In the genomic region with DNA sequence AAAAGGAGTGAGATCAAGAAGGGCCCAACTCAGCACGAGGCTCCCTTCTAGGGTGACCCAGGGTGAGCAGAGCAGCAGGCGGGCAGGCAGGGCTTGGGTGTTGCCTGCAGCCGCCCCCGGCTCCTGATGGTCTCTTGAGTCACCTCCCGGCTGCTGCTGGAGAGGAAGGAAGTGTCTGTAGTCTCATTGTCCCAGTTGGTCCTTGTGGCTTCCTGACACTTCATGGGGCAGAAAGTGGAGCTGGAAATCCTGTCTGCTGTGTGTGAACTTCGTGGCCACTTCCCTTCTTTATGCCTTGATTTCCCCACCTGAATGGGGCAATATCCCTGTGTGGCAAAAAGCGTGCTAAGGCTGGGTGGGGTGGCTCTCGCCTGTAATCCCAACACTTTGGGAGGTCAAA, we compare ENCODE assay signal across 10 cellular contexts. TPM values are rescaled to one million over a fixed set of nuclear protein-coding genes. Genes with fewer than 3 reads are reported as not detected.
DNase-seq lines count a peak whose midpoint lies in the region; ATAC-seq, FAIRE-seq and TF ChIP-seq lines count a peak whose summit lies in the region.
"Had no signal": no experiment of that assay in that cellular context is flagged by ENCODE, and none has a peak within 500 bp of the region (broad histone marks: within the 10 kb centered on the region; RNA-seq: fewer than 3 reads in every experiment).

No MANE protein-coding gene starts in this region.

- in situ Hi-C loops in KBM-7 (cut with MboI; ENCODE audit: low pct_unique_long_range_greater_than_20kb, low sequenced_read_pairs): no loop called here
- in situ Hi-C loops in GM12878 (cut with MboI): no loop called here

- intact Hi-C loops in GM12878 (cut with micrococcal nuclease; ENCODE audit: unreplicated experiment): no loop called here
- intact Hi-C loops in colonic mucosa (cut with DNase I): no loop called here
- intact Hi-C loops in esophagus muscularis mucosa (cut with DNase I): no loop called here

- FAIRE-seq in GM12878 (lab: Jason Lieb, UNC): no peak

- POLR2A ChIA-PET in GM12878 (lab: Charles Lee): interaction anchor here (0.6 to 3.7 kb wide), 2 partner anchors 33 to 311 kb away, joined by 3 to 21 read pairs; no protein-coding TSS in a partner anchor

- peaks cover 40 to 71% (median 56%) of the 10 kb centered on the region in 11 experiments for H4K20me1 ChIP-seq in BLaER1 treated with 17β-estradiol and CSF1 and Interleukin-3, amounts not matched to agents 10 nM and 100 nM
- H4K20me1 ChIP-seq in GM12878 (ENCODE audit: control insufficient read depth, insufficient read depth): 0 out of 2 replicates have a peak, but pooled peaks cover 2% of the 10 kb centered on the region

- no TSS peak for BruUV-seq in GM12878 (replicated peaks; lab: Mats Ljungman, UMichigan)

- H3K9ac ChIP-seq in BLaER1 treated with 17β-estradiol and CSF1 and Interleukin-3, amounts not matched to agents 10 nM and 100 nM: peak overlapping the region; percentile 86 to 100 (median 95)
- H3K9ac ChIP-seq in GM12878 (ENCODE audit: control insufficient read depth, insufficient read depth, low read length) (peak overlapping the region; percentile 15; the same call in 1 of the 2 replicates), colonic mucosa (ENCODE audit: low read depth in 2 of 2, low read length in 2 of 2) (no peak overlapping the region)

- TF ChIP-seq EP300 in GM12878 (IDR thresholded peaks at IDR 0.05; ENCODE audit: borderline replicate concordance in 1 of 2, control insufficient read depth in 1 of 2, low read depth in 2 of 2, low read length in 2 of 2): no peak
- no peak for TF ChIP-seq EP300 in esophagus muscularis mucosa (IDR thresholded peaks at IDR 0.05)

- H3K27ac ChIP-seq in BLaER1 treated with 17β-estradiol and CSF1 and Interleukin-3, amounts not matched to agents 10 nM and 100 nM: peak overlapping the region; percentile 82 to 98 (median 93); a peak in 21 of 22 replicates
- H3K27ac ChIP-seq in GM12878 (ENCODE audit: control insufficient read depth, insufficient read depth) (peak overlapping the region; percentile 43; the same call in 1 of the 2 replicates), colonic mucosa (no peak overlapping the region), esophagus muscularis mucosa (replicated peaks in 1 of 4) (peak overlapping the region in 1 of 4 donors; percentile 8)

- peaks cover 23% of the 10 kb centered on the region for H3K79me2 ChIP-seq in GM12878 (ENCODE audit: control insufficient read depth, insufficient read depth, low read length)

- CTCF ChIA-PET in GM12878 (lab: Yijun Ruan, JAX): interaction anchor here (0.8 to 4.0 kb wide), 5 partner anchors 9 to 62 kb away, joined by 3 to 22 read pairs (median 5); no protein-coding TSS in a partner anchor

- ATAC-seq in GM12878 (peak; percentile 8; the same call in 2 of the 3 replicates), GM19035 (IDR thresholded peaks at IDR 0.05; ENCODE audit: unreplicated experiment) (no peak), HG02981 (IDR thresholded peaks at IDR 0.05; ENCODE audit: unreplicated experiment) (no peak)

- H2AFZ ChIP-seq in GM12878 (ENCODE audit: control insufficient read depth, low read depth, low read length): no peak overlapping the region

- H3K4me2 ChIP-seq in BLaER1 treated with 17β-estradiol and CSF1 and Interleukin-3, amounts not matched to agents 10 nM and 100 nM: peak overlapping the region; percentile 94 to 99 (median 97)
- H3K4me2 ChIP-seq in GM12878 (ENCODE audit: control insufficient read depth, insufficient read depth): peak overlapping the region; percentile 87

- no peak for TF ChIP-seq RAD21 in GM12878 (IDR thresholded peaks at IDR 0.05; ENCODE audit: insufficient read depth, low read depth, low read length)

- DNase-seq in KBM-7 (peak; percentile 64), GM12878 (ENCODE audit: low read depth, low spot score) (no peak), medulla oblongata (ENCODE audit: extremely low spot score) (peak; percentile 51), colonic mucosa (no peak), esophagus muscularis mucosa (ENCODE audit: extremely low spot score) (no peak)

- 41% methylated on average over 8 of the region's 8 CpGs for WGBS in GM12878 (ENCODE audit: insufficient coverage, insufficient replicate concordance, low lambda C conversion rate, missing lambda C conversion rate)
- WGBS in esophagus muscularis mucosa: 47% methylated on average over 5 of the region's 8 CpGs

- RAD21 ChIA-PET in GM12878 (lab: Charles Lee; ENCODE audit: unreplicated experiment): interaction anchor here (0.7 to 1.9 kb wide), 3 partner anchors 17 to 44 kb away, joined by 3 to 7 read pairs (median 3); no protein-coding TSS in a partner anchor

- H3K4me3 ChIP-seq in BLaER1 treated with 17β-estradiol and CSF1 and Interleukin-3, amounts not matched to agents 10 nM and 100 nM: peak overlapping the region; percentile 96 to 100 (median 99); a peak in 19 of 20 replicates
- peak overlapping the region; percentile 32; the same call in 1 of the 2 replicates for H3K4me3 ChIP-seq in GM12878
- no peak overlapping the region for H3K4me3 ChIP-seq in colonic mucosa
- H3K4me3 ChIP-seq in esophagus muscularis mucosa: peak overlapping the region in 1 of 4 donors; percentile 83

- peaks cover 42 to 64% (median 54%) of the 10 kb centered on the region in 11 experiments for H3K36me3 ChIP-seq in BLaER1 treated with 17β-estradiol and CSF1 and Interleukin-3, amounts not matched to agents 10 nM and 100 nM
- H3K36me3 ChIP-seq in GM12878 (ENCODE audit: control insufficient read depth in 2 of 2, insufficient read depth in 2 of 2, low read length in 1 of 2) (peaks cover 9 to 24% of the 10 kb centered on the region in 2 experiments; a peak in 3 of 4 replicates), colonic mucosa (peaks cover 3% of the 10 kb centered on the region), esophagus muscularis mucosa (peaks cover 23 to 42% (median 38%) of the 10 kb centered on the region in 4 donors)

- TF ChIP-seq POLR2A in GM12878 (IDR thresholded peaks at IDR 0.05; ENCODE audit: low read depth, low read length): no peak
- TF ChIP-seq POLR2A in esophagus muscularis mucosa (IDR thresholded peaks at IDR 0.05; ENCODE audit: low read depth): no peak

- SMC1A ChIA-PET in GM12878 (lab: Charles Lee; ENCODE audit: uncharacterized antibody, unreplicated experiment): interaction anchor here (0.6 to 7.6 kb wide), 6 partner anchors 17 to 61 kb away, joined by 3 to 91 read pairs (median 3); a partner anchor contains a TSS

- H3K4me1 ChIP-seq in BLaER1 treated with 17β-estradiol and CSF1 and Interleukin-3, amounts not matched to agents 10 nM and 100 nM: peaks cover 64 to 84% (median 73%) of the 10 kb centered on the region in 10 experiments
- H3K4me1 ChIP-seq in GM12878 (ENCODE audit: control insufficient read depth, insufficient read depth, low read length): peaks cover 27% of the 10 kb centered on the region
- H3K4me1 ChIP-seq in colonic mucosa: peaks cover 3% of the 10 kb centered on the region
- H3K4me1 ChIP-seq in esophagus muscularis mucosa: peaks cover 48 to 63% (median 60%) of the 10 kb centered on the region in 4 donors

- TF ChIP-seq CTCF in GM12878 (IDR thresholded peaks at IDR 0.05 in 2 of 3, conservative IDR thresholded peaks at IDR 0.05 in 1 of 3; ENCODE audit: control insufficient read depth in 2 of 3, extremely low read depth in 1 of 3, insufficient read depth in 1 of 3, low read depth in 3 of 3, low read length in 3 of 3) (no peak), colonic mucosa (IDR thresholded peaks at IDR 0.05) (no peak), esophagus muscularis mucosa (IDR thresholded peaks at IDR 0.05) (no peak)

- peaks cover 0 to 4% (median 0%) of the 10 kb centered on the region in 11 experiments; a peak in 1 of 22 replicates for H3K9me3 ChIP-seq in BLaER1 treated with 17β-estradiol and CSF1 and Interleukin-3, amounts not matched to agents 10 nM and 100 nM (replicated peaks in 1 of 11)
- H3K9me3 ChIP-seq in GM12878 (replicated peaks; ENCODE audit: control insufficient read depth, insufficient read depth, low read length) (no peaks in the 10 kb centered on the region), colonic mucosa (no peaks in the 10 kb centered on the region), esophagus muscularis mucosa (no peaks in the 10 kb centered on the region)
- H3K9me3 ChIP-seq: tibial nerve had no signal

- H3K27me3 ChIP-seq in BLaER1 treated with 17β-estradiol and CSF1 and Interleukin-3, amounts not matched to agents 10 nM and 100 nM: no peaks in the 10 kb centered on the region
- H3K27me3 ChIP-seq in GM12878 (replicated peaks in 1 of 2; ENCODE audit: control insufficient read depth in 2 of 2, insufficient read depth in 2 of 2, low read length in 1 of 2): no peaks in the 10 kb centered on the region
- no peaks in the 10 kb centered on the region for H3K27me3 ChIP-seq in colonic mucosa
- H3K27me3 ChIP-seq in esophagus muscularis mucosa: no peaks in the 10 kb centered on the region
- H3K27me3 ChIP-seq: tibial nerve had no signal

RNA-seq across cellular contexts. Expression of a gene that starts 2.5 kb away (rescaled TPM):
- 18.5 and 19.7 TPM in 2 replicates for total RNA-seq in GM12878 (2013; cell fraction: nucleolus; rRNA removed)
- 13.8 and 14.6 TPM in 2 replicates for total RNA-seq in GM12878 (2014; rRNA removed)
- 6.4 and 6.6 TPM in 2 replicates for total RNA-seq in GM12878 (2014; rRNA removed; fragmentation: Illumina TruSeq; extraction: Trizol)
- total RNA-seq in GM12878 (2021): 63.9 and 65.3 TPM in 2 replicates
- 14.1 TPM for polyA plus RNA-seq in GM12878 (2011; ENCODE audit: low read depth)
- 1.9 and 6.6 TPM in 2 replicates for polyA plus RNA-seq in GM12878 (2011; rRNA removed)
- 17.1 and 17.3 TPM in 2 replicates for polyA plus RNA-seq in GM12878 (2011; cell fraction: cytosol; rRNA removed)
- polyA plus RNA-seq in GM12878 (2011; cell fraction: nucleus; rRNA removed): 26.6 and 44.9 TPM in 2 replicates
- polyA plus RNA-seq in GM12878 (2012): 60.1 and 64.9 TPM in 2 replicates
- 2.9 and 16.8 TPM in 2 replicates for polyA plus RNA-seq in GM12878 (2014; fragmentation: Illumina TruSeq; extraction: Trizol)
- 1 to 10 TPM; 2.1 to 3.4 TPM for polyA plus RNA-seq in GM12878 (2014; fragmentation: Nextera tagmentation; extraction: Ambion mirVana)
- polyA plus RNA-seq in GM12878 (2014; rRNA removed): 15.5 and 22.2 TPM in 2 replicates
- polyA plus RNA-seq in GM12878 (2016; fragmentation: Nextera tagmentation; extraction: Ambion mirVana): 10 to 100 TPM; 26.5 to 31.8 TPM
- polyA minus RNA-seq in GM12878 (2011; rRNA and poly(A)+ RNA removed): 34.7 and 45.5 TPM in 2 replicates
- polyA minus RNA-seq in GM12878 (2011; cell fraction: cytosol; rRNA and poly(A)+ RNA removed): 41.9 and 52.7 TPM in 2 replicates
- polyA minus RNA-seq in GM12878 (2011; cell fraction: nucleus; rRNA and poly(A)+ RNA removed): 9.9 and 19.7 TPM in 2 replicates
- 10 to 100 TPM; 48.1 to 57.1 TPM for total RNA-seq in colonic mucosa
- total RNA-seq in esophagus muscularis mucosa: 10 to 100 TPM; 24.1 to 50.9 (median 35.9) TPM

RNA-seq across cellular contexts. Expression of a gene that starts 29.5 kb away (rescaled TPM):
- 133 and 141 TPM in 2 replicates for total RNA-seq in GM12878 (2013; cell fraction: nucleolus; rRNA removed)
- total RNA-seq in GM12878 (2014; rRNA removed) (24.3 and 25.2 TPM in 2 replicates), GM12878 (2014; rRNA removed; fragmentation: Illumina TruSeq; extraction: Trizol) (12.2 and 12.5 TPM in 2 replicates), GM12878 (2021) (36.9 and 45.8 TPM in 2 replicates), colonic mucosa (1 to 10 TPM; 3.9 to 9.2 TPM), esophagus muscularis mucosa (1 to 10 TPM; 1.6 to 2.9 (median 1.9) TPM)
- 10.8 TPM for polyA plus RNA-seq in GM12878 (2011; ENCODE audit: low read depth)
- polyA plus RNA-seq in GM12878 (2011; rRNA removed) (4.3 and 7.2 TPM in 2 replicates), GM12878 (2014; fragmentation: Illumina TruSeq; extraction: Trizol) (6.9 and 11.7 TPM in 2 replicates), GM12878 (2014; fragmentation: Nextera tagmentation; extraction: Ambion mirVana) (under 1 TPM; 0.14 to 0.73 TPM), GM12878 (2014; rRNA removed) (19.2 and 22.7 TPM in 2 replicates), GM12878 (2016; fragmentation: Nextera tagmentation; extraction: Ambion mirVana) (10 to 100 TPM; 24.4 to 28.4 TPM)
- polyA plus RNA-seq in GM12878 (2011; cell fraction: cytosol; rRNA removed): 8.2 and 10.2 TPM in 2 replicates
- polyA plus RNA-seq in GM12878 (2011; cell fraction: nucleus; rRNA removed): 57.4 and 76.4 TPM in 2 replicates
- polyA plus RNA-seq in GM12878 (2012): 24.4 and 28.1 TPM in 2 replicates
- polyA minus RNA-seq in GM12878 (2011; rRNA and poly(A)+ RNA removed): 30.5 and 47.3 TPM in 2 replicates
- 11.3 and 13.5 TPM in 2 replicates for polyA minus RNA-seq in GM12878 (2011; cell fraction: cytosol; rRNA and poly(A)+ RNA removed)
- polyA minus RNA-seq in GM12878 (2011; cell fraction: nucleus; rRNA and poly(A)+ RNA removed): 62.5 and 90.0 TPM in 2 replicates
- total RNA-seq: myocyte had no signal

RNA-seq across cellular contexts. Expression of a gene that starts 33.7 kb away (rescaled TPM):
- total RNA-seq in GM12878 (2013; cell fraction: nucleolus; rRNA removed): 0.07 and 0.35 TPM in 2 replicates
- under 0.01 and 0.17 TPM in 2 replicates for total RNA-seq in GM12878 (2014; rRNA removed)
- total RNA-seq in GM12878 (2014; rRNA removed; fragmentation: Illumina TruSeq; extraction: Trizol): 0.04 and 0.05 TPM in 2 replicates
- total RNA-seq in GM12878 (2021): 0.08 and 0.48 TPM in 2 replicates
- 0.08 TPM for polyA plus RNA-seq in GM12878 (2011; ENCODE audit: low read depth)
- 0.10 and 0.12 TPM in 2 replicates for polyA plus RNA-seq in GM12878 (2011; rRNA removed)
- 0.08 and 0.10 TPM in 2 replicates for polyA plus RNA-seq in GM12878 (2011; cell fraction: cytosol; rRNA removed)
- polyA plus RNA-seq in GM12878 (2011; cell fraction: nucleus; rRNA removed): 0.31 and 0.79 TPM in 2 replicates
- polyA plus RNA-seq in GM12878 (2012): 0.22 and 0.24 TPM in 2 replicates
- 0.05 and 0.18 TPM in 2 replicates for polyA plus RNA-seq in GM12878 (2014; fragmentation: Illumina TruSeq; extraction: Trizol)
- polyA plus RNA-seq in GM12878 (2014; fragmentation: Nextera tagmentation; extraction: Ambion mirVana): under 1 TPM in 1 of 2 experiments, not detected in 1; under 0.01 TPM
- 0.09 and 0.13 TPM in 2 replicates for polyA plus RNA-seq in GM12878 (2014; rRNA removed)
- polyA plus RNA-seq in GM12878 (2016; fragmentation: Nextera tagmentation; extraction: Ambion mirVana): under 1 TPM; 0.16 to 0.23 TPM
- 0.07 and 0.10 TPM in 2 replicates for polyA minus RNA-seq in GM12878 (2011; rRNA and poly(A)+ RNA removed)
- not detected in 2 replicates for polyA minus RNA-seq in GM12878 (2011; cell fraction: cytosol; rRNA and poly(A)+ RNA removed)
- 0.29 and 0.36 TPM in 2 replicates for polyA minus RNA-seq in GM12878 (2011; cell fraction: nucleus; rRNA and poly(A)+ RNA removed)
- under 1 TPM; 0.29 to 0.62 TPM for total RNA-seq in colonic mucosa
- total RNA-seq in esophagus muscularis mucosa: under 1 TPM; under 0.01 to 0.23 (median 0.18) TPM

Comparison
In these comparisons a context has a peak if more than half of its experiments do, and no peak if none do; other contexts are left out.
1. H3K9ac ChIP-seq: peak in BLaER1 treated with 17β-estradiol and CSF1 and Interleukin-3, amounts not matched to agents 10 nM and 100 nM (11 of 11) and GM12878 (single experiment); none in colonic mucosa (0 of 2).
2. DNase-seq: peak in KBM-7 (single experiment) and medulla oblongata (single experiment); none in GM12878 (single experiment), colonic mucosa (single experiment) and esophagus muscularis mucosa (single experiment).